ENCODE assay signal across 21 cellular contexts in genomic region chr3:144553301-144553700, GRCh38.
"Had no signal": no experiment of that assay in that cellular context is flagged by ENCODE, and none has a peak within 500 bp of the region (broad histone marks: within the 10 kb centered on the region; RNA-seq: fewer than 3 reads in every experiment).

No MANE protein-coding gene starts in this region.

- H3K4me3 ChIP-seq: coronary artery, dorsolateral prefrontal cortex, gastroesophageal sphincter, right atrium auricular region, tibial nerve had no signal

- H3K4me1 ChIP-seq: gastroesophageal sphincter, right atrium auricular region, tibial nerve had no signal

- H3K9me3 Mint-ChIP-seq: activated CD4-positive, alpha-beta memory T cell treated with anti-CD3 and anti-CD28 coated beads for 36 hours; activated CD4-positive, alpha-beta T cell treated with anti-CD3 and anti-CD28 coated beads, Interleukin-2, amount 10 ng/mL, durations not matched to agents 24 days and 14 days; activated naive CD4-positive, alpha-beta T cell treated with anti-CD3 and anti-CD28 coated beads, Interleukin-2, amount 10 ng/mL, durations not matched to agents 7 days and 5 days; activated naive CD8-positive, alpha-beta T cell treated with anti-CD3 and anti-CD28 coated beads, Interleukin-2, amount 10 ng/mL, durations not matched to agents 7 days and 5 days; activated T-helper 1 cell treated with anti-CD3 and anti-CD28 coated beads, Interleukin-12 subunit alpha, Interleukin-12 subunit beta, Interleukin-2, Interleukin-4 antibody, amounts not matched to agents 30 ng/mL and 10 ng/mL and 1 ng/mL, durations not matched to agents 14 hours and 24 hours and 36 hours had no signal

- DNase-seq: activated CD4-positive, alpha-beta memory T cell treated with anti-CD3 and anti-CD28 coated beads for 36 hours; activated CD4-positive, alpha-beta T cell treated with anti-CD3 and anti-CD28 coated beads, Interleukin-2, amount 10 ng/mL, durations not matched to agents 24 days and 14 days; activated CD4-positive, CD25-positive, alpha-beta regulatory T cell treated with anti-CD3 and anti-CD28 coated beads, Interleukin-2, amount 50 U/mL, for 72 hours; activated CD8-positive, alpha-beta memory T cell treated with anti-CD3 and anti-CD28 coated beads, Interleukin-2, amount 50 U/mL, for 4 hours; activated effector memory CD4-positive, alpha-beta T cell treated with anti-CD3 and anti-CD28 coated beads, Interleukin-2, amount 50 U/mL, for 16 hours; activated naive CD4-positive, alpha-beta T cell treated with anti-CD3 and anti-CD28 coated beads, Interleukin-2, amount 10 ng/mL, durations not matched to agents 7 days and 5 days; activated naive CD8-positive, alpha-beta T cell treated with anti-CD3 and anti-CD28 coated beads, Interleukin-2, amount 10 ng/mL, durations not matched to agents 7 days and 5 days; activated T-cell treated with anti-CD3 and anti-CD28 coated beads, Interleukin-2, amount 50 U/mL, for 1 hour; brain microvascular endothelial cell; dorsolateral prefrontal cortex; effector memory CD8-positive, alpha-beta T cell; hippocampal formation; immature natural killer cell; natural killer cell; stimulated activated CD4-positive, alpha-beta T cell treated with anti-CD3 and anti-CD28 coated beads, Interleukin-2, amount 100 ng/mL, for 48 hours; stimulated activated naive CD4-positive, alpha-beta T cell treated with Interleukin-2 at 50 U/mL for 16 hours had no signal

- H3K4me3 Mint-ChIP-seq: activated CD4-positive, alpha-beta memory T cell treated with anti-CD3 and anti-CD28 coated beads for 36 hours; activated CD4-positive, alpha-beta T cell treated with anti-CD3 and anti-CD28 coated beads, Interleukin-2, amount 10 ng/mL, durations not matched to agents 24 days and 14 days; activated naive CD4-positive, alpha-beta T cell treated with anti-CD3 and anti-CD28 coated beads, Interleukin-2, amount 10 ng/mL, durations not matched to agents 7 days and 5 days; activated naive CD8-positive, alpha-beta T cell treated with anti-CD3 and anti-CD28 coated beads, Interleukin-2, amount 10 ng/mL, durations not matched to agents 7 days and 5 days; activated T-helper 1 cell treated with anti-CD3 and anti-CD28 coated beads, Interleukin-12 subunit alpha, Interleukin-12 subunit beta, Interleukin-2, Interleukin-4 antibody, amounts not matched to agents 30 ng/mL and 10 ng/mL and 1 ng/mL, durations not matched to agents 14 hours and 24 hours and 36 hours; effector memory CD8-positive, alpha-beta T cell; immature natural killer cell; natural killer cell had no signal

- H3K4me1 Mint-ChIP-seq: activated CD4-positive, alpha-beta T cell treated with anti-CD3 and anti-CD28 coated beads, Interleukin-2, amount 10 ng/mL, durations not matched to agents 24 days and 14 days; activated naive CD4-positive, alpha-beta T cell treated with anti-CD3 and anti-CD28 coated beads, Interleukin-2, amount 10 ng/mL, durations not matched to agents 7 days and 5 days; activated naive CD8-positive, alpha-beta T cell treated with anti-CD3 and anti-CD28 coated beads, Interleukin-2, amount 10 ng/mL, durations not matched to agents 7 days and 5 days; immature natural killer cell; natural killer cell had no signal

- H3K36me3 ChIP-seq: brain microvascular endothelial cell, gastroesophageal sphincter, right atrium auricular region, tibial nerve had no signal

- H3K27me3 ChIP-seq: brain microvascular endothelial cell, dorsolateral prefrontal cortex, gastroesophageal sphincter, right atrium auricular region, tibial nerve had no signal

- H3K27ac ChIP-seq: brain microvascular endothelial cell, coronary artery, dorsolateral prefrontal cortex, gastroesophageal sphincter, right atrium auricular region, tibial nerve had no signal

- H3K27ac Mint-ChIP-seq: activated CD4-positive, alpha-beta memory T cell treated with anti-CD3 and anti-CD28 coated beads for 36 hours; activated CD4-positive, alpha-beta T cell treated with anti-CD3 and anti-CD28 coated beads, Interleukin-2, amount 10 ng/mL, durations not matched to agents 24 days and 14 days; activated naive CD4-positive, alpha-beta T cell treated with anti-CD3 and anti-CD28 coated beads, Interleukin-2, amount 10 ng/mL, durations not matched to agents 7 days and 5 days; activated naive CD8-positive, alpha-beta T cell treated with anti-CD3 and anti-CD28 coated beads, Interleukin-2, amount 10 ng/mL, durations not matched to agents 7 days and 5 days; activated T-helper 1 cell treated with anti-CD3 and anti-CD28 coated beads, Interleukin-12 subunit alpha, Interleukin-12 subunit beta, Interleukin-2, Interleukin-4 antibody, amounts not matched to agents 30 ng/mL and 10 ng/mL and 1 ng/mL, durations not matched to agents 14 hours and 24 hours and 36 hours; effector memory CD8-positive, alpha-beta T cell; immature natural killer cell; natural killer cell had no signal

- H3K36me3 Mint-ChIP-seq: activated CD4-positive, alpha-beta memory T cell treated with anti-CD3 and anti-CD28 coated beads for 36 hours; activated naive CD4-positive, alpha-beta T cell treated with anti-CD3 and anti-CD28 coated beads, Interleukin-2, amount 10 ng/mL, durations not matched to agents 7 days and 5 days; activated naive CD8-positive, alpha-beta T cell treated with anti-CD3 and anti-CD28 coated beads, Interleukin-2, amount 10 ng/mL, durations not matched to agents 7 days and 5 days; immature natural killer cell; natural killer cell had no signal

- ATAC-seq: effector memory CD8-positive, alpha-beta T cell; gastroesophageal sphincter; natural killer cell had no signal

- H3K9me3 ChIP-seq: gastroesophageal sphincter, right atrium auricular region, tibial nerve had no signal

- H3K27me3 Mint-ChIP-seq: activated CD4-positive, alpha-beta memory T cell treated with anti-CD3 and anti-CD28 coated beads for 36 hours; activated CD4-positive, alpha-beta T cell treated with anti-CD3 and anti-CD28 coated beads, Interleukin-2, amount 10 ng/mL, durations not matched to agents 24 days and 14 days; activated naive CD4-positive, alpha-beta T cell treated with anti-CD3 and anti-CD28 coated beads, Interleukin-2, amount 10 ng/mL, durations not matched to agents 7 days and 5 days; activated naive CD8-positive, alpha-beta T cell treated with anti-CD3 and anti-CD28 coated beads, Interleukin-2, amount 10 ng/mL, durations not matched to agents 7 days and 5 days; effector memory CD8-positive, alpha-beta T cell had no signal
